In the genomic region with DNA sequence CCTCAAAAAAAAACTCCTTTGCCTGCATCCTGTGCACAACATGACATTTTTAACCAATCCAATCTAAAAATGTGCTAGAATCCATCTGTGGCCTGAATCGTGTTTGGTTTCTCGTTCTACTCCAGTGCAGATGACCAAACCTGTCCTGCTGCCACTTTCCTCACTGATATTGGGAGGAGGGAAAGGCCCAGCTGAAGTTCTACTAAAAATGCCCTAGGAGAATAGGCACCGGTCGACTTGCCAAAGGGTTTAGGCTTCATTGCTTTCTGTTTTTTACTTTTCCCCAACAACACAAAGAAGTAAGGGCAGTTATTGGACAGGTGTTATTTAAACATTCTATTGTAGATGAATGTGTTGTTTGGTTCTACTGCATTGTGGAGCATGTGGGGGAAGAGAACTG, we compare ENCODE assay signal across 1 cellular context.
TF ChIP-seq lines count a peak whose summit lies in the region.

No MANE protein-coding gene starts in this region.

TF ChIP-seq in GM12878, 131 proteins besides CTCF, POLR2A, EP300 and RAD21:
- TF ChIP-seq PML (IDR thresholded peaks at IDR 0.05; ENCODE audit: low read length), result no peak
- TF ChIP-seq MTA2 (IDR thresholded peaks at IDR 0.05; ENCODE audit: low read depth), result no peak
- no peak for TF ChIP-seq MXI1 (IDR thresholded peaks at IDR 0.05; ENCODE audit: low read depth, low read length)
- no peak for TF ChIP-seq JUNB (IDR thresholded peaks at IDR 0.05)
- TF ChIP-seq ETV6 (conservative IDR thresholded peaks at IDR 0.05 in 1 of 2, IDR thresholded peaks at IDR 0.05 in 1 of 2; ENCODE audit: borderline replicate concordance in 1 of 2, low read depth in 1 of 2), result no peak
- TF ChIP-seq SIX5 (IDR thresholded peaks at IDR 0.05; ENCODE audit: low read depth, low read length, severe bottlenecking), result no peak
- no peak for TF ChIP-seq TCF3 (IDR thresholded peaks at IDR 0.05; ENCODE audit: borderline replicate concordance, insufficient read depth, low read depth, low read length)
